ENCODE assay signal across 15 cellular contexts in genomic region chr6:170183521-170183920, GRCh38.
DNase-seq lines count a peak whose midpoint lies in the region; ATAC-seq, FAIRE-seq and TF ChIP-seq lines count a peak whose summit lies in the region.
"Had no signal": no experiment of that assay in that cellular context is flagged by ENCODE, and none has a peak within 500 bp of the region (broad histone marks: within the 10 kb centered on the region; RNA-seq: fewer than 3 reads in every experiment).

No MANE protein-coding gene starts in this region.

- H3K4me3 Mint-ChIP-seq in endothelial cell (ENCODE audit: unreplicated experiment) (peak overlapping the region; percentile 27), neural progenitor cell (peak overlapping the region; percentile 2)
- H3K4me3 Mint-ChIP-seq: CD4-positive, CD25-positive, alpha-beta regulatory T cell had no signal

- no peaks in the 10 kb centered on the region for H3K36me3 ChIP-seq in IMR-90 (ENCODE audit: control insufficient read depth, insufficient read depth, low read length)
- H3K36me3 ChIP-seq in neural progenitor cell: no peaks in the 10 kb centered on the region
- no peaks in the 10 kb centered on the region for H3K36me3 ChIP-seq in testis (ENCODE audit: low read depth, missing control alignments)
- H3K36me3 ChIP-seq: BLaER1 treated with 17β-estradiol and CSF1 and Interleukin-3, amounts not matched to agents 10 nM and 100 nM had no signal

- no peak overlapping the region for H3K14ac ChIP-seq in IMR-90 (replicated peaks; ENCODE audit: low read depth, low read length)

- H4K8ac ChIP-seq in IMR-90 (ENCODE audit: low read depth in 2 of 2, low read length in 2 of 2): no peak overlapping the region

- TF ChIP-seq RAD21 in IMR-90 (IDR thresholded peaks at IDR 0.05; ENCODE audit: low read length): no peak

- no peak overlapping the region for H4K5ac ChIP-seq in IMR-90 (ENCODE audit: low read depth, low read length)

- H3F3A ChIP-seq in neural progenitor cell (ENCODE audit: low read depth): no peaks in the 10 kb centered on the region

- H2BK15ac ChIP-seq in IMR-90 (ENCODE audit: low read depth, low read length): no peak overlapping the region

- no peaks in the 10 kb centered on the region for H4K20me1 ChIP-seq in IMR-90 (ENCODE audit: insufficient read depth, low read length)
- H4K20me1 ChIP-seq in neural progenitor cell (ENCODE audit: low read depth): no peaks in the 10 kb centered on the region
- H4K20me1 ChIP-seq: BLaER1 treated with 17β-estradiol and CSF1 and Interleukin-3, amounts not matched to agents 10 nM and 100 nM had no signal

- intact Hi-C loops in IMR-90 (cut with micrococcal nuclease) (no loop called here), testis (cut with DNase I; ENCODE audit: low total_unique reads) (no loop called here)

- H3K9ac ChIP-seq in IMR-90 (ENCODE audit: low read depth, low read length): no peak overlapping the region
- H3K9ac ChIP-seq in neural progenitor cell: no peak overlapping the region
- H3K9ac ChIP-seq: BLaER1 treated with 17β-estradiol and CSF1 and Interleukin-3, amounts not matched to agents 10 nM and 100 nM had no signal

- TF ChIP-seq POLR2A in GM12891 (IDR thresholded peaks at IDR 0.05; ENCODE audit: low read depth, low read length): no peak
- no peak for TF ChIP-seq POLR2A in IMR-90 (IDR thresholded peaks at IDR 0.05; ENCODE audit: low read depth, low read length)
- no peak for TF ChIP-seq POLR2A in testis (IDR thresholded peaks at IDR 0.05)

- H3K4me3 ChIP-seq in IMR-90 (ENCODE audit: insufficient read depth, low read depth, low read length): no peak overlapping the region
- H3K4me3 ChIP-seq in neural progenitor cell: no peak overlapping the region
- H3K4me3 ChIP-seq in testis: no peak overlapping the region
- H3K4me3 ChIP-seq: BLaER1 treated with 17β-estradiol and CSF1 and Interleukin-3, amounts not matched to agents 10 nM and 100 nM had no signal

- H3K79me1 ChIP-seq in IMR-90 (ENCODE audit: low read depth in 1 of 2, low read length in 2 of 2): no peaks in the 10 kb centered on the region

- no peak overlapping the region for H2AK9ac ChIP-seq in IMR-90 (replicated peaks; ENCODE audit: low read depth, low read length, poor library complexity)

- H3K27ac ChIP-seq in IMR-90 (ENCODE audit: insufficient read depth, low read length): no peak overlapping the region
- H3K27ac ChIP-seq in neural progenitor cell: no peak overlapping the region
- no peak overlapping the region for H3K27ac ChIP-seq in testis
- H3K27ac ChIP-seq: BLaER1 treated with 17β-estradiol and CSF1 and Interleukin-3, amounts not matched to agents 10 nM and 100 nM had no signal

- no peak overlapping the region for H2AFZ ChIP-seq in IMR-90 (replicated peaks; ENCODE audit: low read length, poor library complexity)
- no peak overlapping the region for H2AFZ ChIP-seq in neural progenitor cell (replicated peaks)

- no peak overlapping the region for H3K4ac ChIP-seq in IMR-90 (ENCODE audit: low read depth, low read length)

- H3K36me3 Mint-ChIP-seq in endothelial cell (ENCODE audit: low read depth, unreplicated experiment) (peaks cover 12% of the 10 kb centered on the region), neural progenitor cell (no peaks in the 10 kb centered on the region)

- no peak overlapping the region for H2BK20ac ChIP-seq in IMR-90 (ENCODE audit: low read depth, low read length)

- peak overlapping the region; percentile 46 for H3K27ac Mint-ChIP-seq in endothelial cell (ENCODE audit: unreplicated experiment)
- H3K27ac Mint-ChIP-seq in neural progenitor cell: peak overlapping the region; percentile 7
- H3K27ac Mint-ChIP-seq: CD4-positive, CD25-positive, alpha-beta regulatory T cell had no signal

- peak overlapping the region; percentile 26 for H2BK5ac ChIP-seq in IMR-90 (ENCODE audit: low read depth, low read length, poor library complexity, severe bottlenecking)

- peaks cover 47% of the 10 kb centered on the region for H3K9me3 ChIP-seq in IMR-90 (ENCODE audit: control insufficient read depth, insufficient read depth, low read length)
- H3K9me3 ChIP-seq in neural progenitor cell (ENCODE audit: low read depth): no peaks in the 10 kb centered on the region
- no peaks in the 10 kb centered on the region for H3K9me3 ChIP-seq in testis

- dilution Hi-C loops in IMR-90 (cut with HindIII; ENCODE audit: low sequenced_read_pairs, unreplicated experiment): no loop called here

- no peak overlapping the region for H3K4me2 ChIP-seq in IMR-90 (ENCODE audit: low read depth, low read length)
- H3K4me2 ChIP-seq in neural progenitor cell: no peak overlapping the region
- H3K4me2 ChIP-seq: BLaER1 treated with 17β-estradiol and CSF1 and Interleukin-3, amounts not matched to agents 10 nM and 100 nM had no signal

- CTCF ChIA-PET in IMR-90 (lab: Yijun Ruan, JAX): no interaction called here

- BruUV-seq in IMR-90 (replicated peaks; lab: Mats Ljungman, UMichigan): no TSS peak

- H3K27me3 Mint-ChIP-seq in endothelial cell (ENCODE audit: unreplicated experiment): peaks cover 7% of the 10 kb centered on the region
- H3K27me3 Mint-ChIP-seq in neural progenitor cell (ENCODE audit: insufficient read depth, low read depth): peaks cover 8% of the 10 kb centered on the region
- H3K27me3 Mint-ChIP-seq: CD4-positive, CD25-positive, alpha-beta regulatory T cell had no signal

- H3K9me3 Mint-ChIP-seq in endothelial cell (ENCODE audit: unreplicated experiment): peaks cover 4% of the 10 kb centered on the region
- peaks cover 6% of the 10 kb centered on the region for H3K9me3 Mint-ChIP-seq in neural progenitor cell

- ATAC-seq in IMR-90 (ENCODE audit: low read depth) (no peak), GM21390 (IDR thresholded peaks at IDR 0.05; ENCODE audit: unreplicated experiment) (no peak)

- no peak overlapping the region for H3K23ac ChIP-seq in IMR-90 (ENCODE audit: low read depth, low read length)

- H3K79me2 ChIP-seq in neural progenitor cell (ENCODE audit: low read depth): no peaks in the 10 kb centered on the region

- no peak overlapping the region for H2BK120ac ChIP-seq in IMR-90 (ENCODE audit: low read depth, low read length)

- no peaks in the 10 kb centered on the region for H3K9me1 ChIP-seq in IMR-90 (ENCODE audit: insufficient read depth, low read length)

- DNase-seq in GM12891 (ENCODE audit: insufficient read length, low spot score): no peak
- DNase-seq in IMR-90: no peak
- DNase-seq in endothelial cell (ENCODE audit: low spot score): no peak
- no peak for DNase-seq in neural progenitor cell (ENCODE audit: low spot score)
- no peak for DNase-seq in NCI-H82 treated with DMSO at 0.1 percent for 48 hours (lab: John Stamatoyannopoulos, UW; ENCODE audit: unreplicated experiment)
- DNase-seq in glomerular visceral epithelial cell (ENCODE audit: extremely low spot score): no peak
- DNase-seq in testis: no peak
- DNase-seq: ACHN; Calu3; CD4-positive, CD25-positive, alpha-beta regulatory T cell; DMS 273 treated with DMSO at 0.1 percent for 48 hours; H7; KBM-7 had no signal

- POLR2A ChIA-PET in IMR-90 (lab: Charles Lee; ENCODE audit: unreplicated experiment): no interaction called here

- peak; percentile 69 for FAIRE-seq in GM12891 (lab: Jason Lieb, UNC)

- no peak overlapping the region for H2AK5ac ChIP-seq in IMR-90 (ENCODE audit: low read depth, low read length)

- no peak overlapping the region for H3K18ac ChIP-seq in IMR-90 (ENCODE audit: low read depth, low read length)

- H3K27me3 ChIP-seq in IMR-90 (ENCODE audit: control insufficient read depth, insufficient read depth, low read length) (no peaks in the 10 kb centered on the region), neural progenitor cell (no peaks in the 10 kb centered on the region), testis (no peaks in the 10 kb centered on the region)
- H3K27me3 ChIP-seq: BLaER1 treated with 17β-estradiol and CSF1 and Interleukin-3, amounts not matched to agents 10 nM and 100 nM had no signal

- H3K4me1 ChIP-seq in IMR-90 (ENCODE audit: control insufficient read depth, insufficient read depth, low read length) (peaks cover 2% of the 10 kb centered on the region; the same call in 1 of the 2 replicates), neural progenitor cell (peaks cover 5% of the 10 kb centered on the region), testis (no peaks in the 10 kb centered on the region)

- no peak overlapping the region for H4K91ac ChIP-seq in IMR-90 (ENCODE audit: insufficient read depth, low read depth, low read length)

- peaks cover 18% of the 10 kb centered on the region for H3K4me1 Mint-ChIP-seq in endothelial cell (ENCODE audit: unreplicated experiment)
- H3K4me1 Mint-ChIP-seq in neural progenitor cell: peaks cover 3% of the 10 kb centered on the region
- H3K4me1 Mint-ChIP-seq: CD4-positive, CD25-positive, alpha-beta regulatory T cell had no signal

- TF ChIP-seq CTCF in IMR-90 (conservative IDR thresholded peaks at IDR 0.05; ENCODE audit: low read depth, low read length): no peak
- TF ChIP-seq CTCF in endothelial cell (IDR thresholded peaks at IDR 0.05; ENCODE audit: unreplicated experiment): no peak
- TF ChIP-seq CTCF in neural progenitor cell (IDR thresholded peaks at IDR 0.05): no peak
- no peak for TF ChIP-seq CTCF in testis (IDR thresholded peaks at IDR 0.05)

- in situ Hi-C loops in IMR-90 (cut with MboI; ENCODE audit: low sequenced_read_pairs): no loop called here

- H3K56ac ChIP-seq in IMR-90 (ENCODE audit: extremely low read depth, insufficient read depth, low read length): no peak overlapping the region

TF ChIP-seq in GM12891, 5 proteins besides CTCF, POLR2A, EP300 and RAD21:
- no peak for TF ChIP-seq TAF1 (IDR thresholded peaks at IDR 0.05; ENCODE audit: low read depth, low read length)
TF ChIP-seq in GM12891: peak in this region for 0.

TF ChIP-seq in IMR-90, 13 proteins besides CTCF, POLR2A, EP300 and RAD21 (continues in another document):
- TF ChIP-seq CEBPB (IDR thresholded peaks at IDR 0.05; ENCODE audit: low read depth, low read length): no peak
- no peak for TF ChIP-seq MAZ (IDR thresholded peaks at IDR 0.05; ENCODE audit: borderline replicate concordance, low read depth, low read length)
- TF ChIP-seq NFE2L2 (IDR thresholded peaks at IDR 0.05; ENCODE audit: low read depth, low read length): no peak
- no peak for TF ChIP-seq RFX5 (IDR thresholded peaks at IDR 0.05; ENCODE audit: low read depth, low read length)
- TF ChIP-seq MAFK (IDR thresholded peaks at IDR 0.05; ENCODE audit: low read depth, low read length): no peak
- TF ChIP-seq CHD1 (IDR thresholded peaks at IDR 0.05; ENCODE audit: low read depth, low read length): no peak
- TF ChIP-seq MXI1 (IDR thresholded peaks at IDR 0.05; ENCODE audit: borderline replicate concordance, low read depth, low read length): no peak
- TF ChIP-seq USF2 (IDR thresholded peaks at IDR 0.05; ENCODE audit: low read depth, low read length): no peak
- no peak for TF ChIP-seq RCOR1 (IDR thresholded peaks at IDR 0.05; ENCODE audit: insufficient replicate concordance, low read length)
- no peak for TF ChIP-seq FOS (IDR thresholded peaks at IDR 0.05; ENCODE audit: low read depth, low read length)
